Comparison of ENCODE assay signal across 25 cellular contexts in genomic region chr1:53370369-53370961, GRCh38. TPM values are rescaled to one million over a fixed set of nuclear protein-coding genes. Genes with fewer than 3 reads are reported as not detected.
DNase-seq lines count a peak whose midpoint lies in the region; ATAC-seq and TF ChIP-seq lines count a peak whose summit lies in the region.
"Had no signal": no experiment of that assay in that cellular context is flagged by ENCODE, and none has a peak within 500 bp of the region (broad histone marks: within the 10 kb centered on the region; RNA-seq: fewer than 3 reads in every experiment).

No MANE protein-coding gene starts in this region.

- H2BK120ac ChIP-seq in mesendoderm (ENCODE audit: low read depth, low read length) = no peak overlapping the region

- no peaks in the 10 kb centered on the region for H3K9me3 ChIP-seq in esophagus squamous epithelium
- H3K9me3 ChIP-seq: MG63, pancreas, SJCRH30 had no signal

- no CpG with 5 or more reads among the region's 9 CpGs for WGBS in mesendoderm (ENCODE audit: extremely low coverage, insufficient coverage, low lambda C conversion rate)
- 57 to 85% methylated on average over 5 to 6 of the region's 9 CpGs for WGBS in esophagus squamous epithelium, 2 donors

- H3K27ac ChIP-seq in mesendoderm (ENCODE audit: low read depth, low read length) (no peak overlapping the region), esophagus squamous epithelium (no peak overlapping the region)
- H3K27ac ChIP-seq: C4-2B, pancreas, SJCRH30 had no signal

- DNase-seq in activated naive CD8-positive, alpha-beta T cell treated with anti-CD3 and anti-CD28 coated beads, Interleukin-2, amount 10 ng/mL, durations not matched to agents 7 days and 5 days = peak; percentile 21
- no peak for DNase-seq in activated naive CD8-positive, alpha-beta T cell treated with anti-CD3 and anti-CD28 coated beads for 36 hours
- peak; percentile 30 for DNase-seq in activated CD8-positive, alpha-beta memory T cell treated with anti-CD3 and anti-CD28 coated beads, Interleukin-2, amount 50 U/mL, for 48 hours
- no peak for DNase-seq in mesendoderm
- peak; percentile 32 for DNase-seq in ureter (ENCODE audit: low spot score)
- DNase-seq in germinal center (ENCODE audit: low spot score) = no peak
- no peak for DNase-seq in esophagus squamous epithelium (lab: John Stamatoyannopoulos, UW)
- DNase-seq in occipital lobe (lab: John Stamatoyannopoulos, UW) = no peak
- DNase-seq: ACHN; activated T-cell treated with anti-CD3 and anti-CD28 coated beads, Interleukin-2, amount 50 U/mL, for 4 hours; effector memory CD8-positive, alpha-beta T cell; mesenchymal stem cell; MG63; NCI-H1417 treated with DMSO at 0.1 percent for 48 hours; NCI-H510A; right cardiac atrium; SJCRH30; stimulated activated CD4-positive, alpha-beta T cell treated with anti-CD3 and anti-CD28 coated beads, Interleukin-15, amount 100 ng/mL, for 24 hours; stimulated activated CD8-positive, alpha-beta memory T cell treated with anti-CD3 and anti-CD28 coated beads, Interleukin-4, amount 100 ng/mL, for 48 hours had no signal

- H3K18ac ChIP-seq in mesendoderm (ENCODE audit: low read length) = no peak overlapping the region

- no peak for ATAC-seq in activated naive CD8-positive, alpha-beta T cell treated with anti-CD3 and anti-CD28 coated beads, Interleukin-2, amount 10 ng/mL, durations not matched to agents 7 days and 5 days (ENCODE audit: low read depth)
- ATAC-seq: activated T-cell treated with anti-CD3 and anti-CD28 coated beads, Interleukin-2, amount 50 U/mL, for 4 hours; effector memory CD8-positive, alpha-beta T cell; K562; naive thymus-derived CD4-positive, alpha-beta T cell; pancreas; right cardiac atrium had no signal

- no peaks in the 10 kb centered on the region for H3K79me2 ChIP-seq in mesendoderm (ENCODE audit: control insufficient read depth, insufficient read depth, low read length)

- no peak overlapping the region for H3K27ac Mint-ChIP-seq in activated naive CD8-positive, alpha-beta T cell treated with anti-CD3 and anti-CD28 coated beads, Interleukin-2, amount 10 ng/mL, durations not matched to agents 7 days and 5 days
- no peak overlapping the region for H3K27ac Mint-ChIP-seq in activated naive CD8-positive, alpha-beta T cell treated with anti-CD3 and anti-CD28 coated beads for 36 hours
- H3K27ac Mint-ChIP-seq: activated naive CD8-positive, alpha-beta T cell; effector memory CD8-positive, alpha-beta T cell; T-helper 1 cell treated with Interleukin-12 subunit alpha and Interleukin-12 subunit beta and Interleukin-4 antibody, amounts not matched to agents 30 μg/mL and 1 μg/mL, for 36 hours had no signal

- H2BK15ac ChIP-seq in mesendoderm (replicated peaks; ENCODE audit: low read depth) = no peak overlapping the region

- H3K4ac ChIP-seq in mesendoderm (ENCODE audit: low read depth, low read length) = peak overlapping the region; percentile 1

- H2BK5ac ChIP-seq in mesendoderm (ENCODE audit: low read length) = peak overlapping the region; percentile 36

- POLR2A ChIA-PET in activated naive CD8-positive, alpha-beta T cell treated with anti-CD3 and anti-CD28 coated beads, Interleukin-2, amount 10 ng/mL, durations not matched to agents 7 days and 5 days (lab: Charles Lee) = interaction anchor here (1.0 kb wide), 1 partner anchor 43 kb away, joined by 4 read pairs; the partner anchor contains the start of gene LRP8

- TF ChIP-seq CTCF in esophagus squamous epithelium (IDR thresholded peaks at IDR 0.05) = no peak

- H3K9me3 Mint-ChIP-seq in activated naive CD8-positive, alpha-beta T cell treated with anti-CD3 and anti-CD28 coated beads, Interleukin-2, amount 10 ng/mL, durations not matched to agents 7 days and 5 days = no peaks in the 10 kb centered on the region
- H3K9me3 Mint-ChIP-seq in activated naive CD8-positive, alpha-beta T cell treated with anti-CD3 and anti-CD28 coated beads for 36 hours = no peaks in the 10 kb centered on the region
- H3K9me3 Mint-ChIP-seq: activated T-cell treated with anti-CD3 and anti-CD28 coated beads, Interleukin-2, amount 50 U/mL, for 4 hours; effector memory CD8-positive, alpha-beta T cell; naive thymus-derived CD4-positive, alpha-beta T cell; T-helper 1 cell treated with Interleukin-12 subunit alpha and Interleukin-12 subunit beta and Interleukin-4 antibody, amounts not matched to agents 30 μg/mL and 1 μg/mL, for 36 hours had no signal

- no peak overlapping the region for H4K5ac ChIP-seq in mesendoderm (ENCODE audit: low read length)

- H3K79me1 ChIP-seq in mesendoderm (ENCODE audit: low read length) = no peaks in the 10 kb centered on the region

- no peak for TF ChIP-seq POLR2A in esophagus squamous epithelium (IDR thresholded peaks at IDR 0.05)

- no peaks in the 10 kb centered on the region for H3K36me3 ChIP-seq in mesendoderm (ENCODE audit: control insufficient read depth, insufficient read depth, low read length)
- no peaks in the 10 kb centered on the region for H3K36me3 ChIP-seq in esophagus squamous epithelium
- H3K36me3 ChIP-seq: MG63, pancreas, SJCRH30 had no signal

- intact Hi-C loops in esophagus squamous epithelium (cut with DNase I) = no loop called here

- peaks cover 19% of the 10 kb centered on the region for H3K4me1 Mint-ChIP-seq in activated naive CD8-positive, alpha-beta T cell treated with anti-CD3 and anti-CD28 coated beads, Interleukin-2, amount 10 ng/mL, durations not matched to agents 7 days and 5 days
- peaks cover 16% of the 10 kb centered on the region for H3K4me1 Mint-ChIP-seq in activated naive CD8-positive, alpha-beta T cell treated with anti-CD3 and anti-CD28 coated beads for 36 hours

- H3K4me3 ChIP-seq in mesendoderm (ENCODE audit: low read length) (no peak overlapping the region), esophagus squamous epithelium (no peak overlapping the region)
- H3K4me3 ChIP-seq: K562, MG63, pancreas, SJCRH30 had no signal

- H3K27me3 ChIP-seq in mesendoderm (ENCODE audit: insufficient read depth, low read length, poor library complexity) (no peaks in the 10 kb centered on the region), esophagus squamous epithelium (peaks cover 0 to 24% (median 0%) of the 10 kb centered on the region in 4 donors)
- H3K27me3 ChIP-seq: MG63, pancreas had no signal

- H3K27me3 Mint-ChIP-seq in activated naive CD8-positive, alpha-beta T cell treated with anti-CD3 and anti-CD28 coated beads, Interleukin-2, amount 10 ng/mL, durations not matched to agents 7 days and 5 days = no peaks in the 10 kb centered on the region
- H3K27me3 Mint-ChIP-seq in activated naive CD8-positive, alpha-beta T cell treated with anti-CD3 and anti-CD28 coated beads for 36 hours = no peaks in the 10 kb centered on the region
- H3K27me3 Mint-ChIP-seq: activated naive CD8-positive, alpha-beta T cell had no signal

- H3K56ac ChIP-seq in mesendoderm (ENCODE audit: low read length) = peak overlapping the region; percentile 44

- no peak overlapping the region for H3K4me2 ChIP-seq in mesendoderm (ENCODE audit: low read length)

- H4K8ac ChIP-seq in mesendoderm (ENCODE audit: low read depth, low read length) = no peak overlapping the region

- no peak overlapping the region for H3K4me3 Mint-ChIP-seq in activated naive CD8-positive, alpha-beta T cell treated with anti-CD3 and anti-CD28 coated beads, Interleukin-2, amount 10 ng/mL, durations not matched to agents 7 days and 5 days
- H3K4me3 Mint-ChIP-seq in activated naive CD8-positive, alpha-beta T cell treated with anti-CD3 and anti-CD28 coated beads for 36 hours = no peak overlapping the region
- H3K4me3 Mint-ChIP-seq: activated naive CD8-positive, alpha-beta T cell; activated T-cell treated with anti-CD3 and anti-CD28 coated beads, Interleukin-2, amount 50 U/mL, for 4 hours; effector memory CD8-positive, alpha-beta T cell; naive thymus-derived CD4-positive, alpha-beta T cell; T-helper 1 cell treated with Interleukin-12 subunit alpha and Interleukin-12 subunit beta and Interleukin-4 antibody, amounts not matched to agents 30 μg/mL and 1 μg/mL, for 36 hours had no signal

- H2AK5ac ChIP-seq in mesendoderm (ENCODE audit: low read length) = no peak overlapping the region

- H3K23ac ChIP-seq in mesendoderm (ENCODE audit: low read length) = peak overlapping the region; percentile 67

- H3K9ac ChIP-seq in mesendoderm (ENCODE audit: low read length) = no peak overlapping the region

- peaks cover 12% of the 10 kb centered on the region for H3K4me1 ChIP-seq in mesendoderm (ENCODE audit: control insufficient read depth, low read depth, low read length)
- H3K4me1 ChIP-seq in esophagus squamous epithelium = peaks cover 0 to 4% (median 0%) of the 10 kb centered on the region in 3 donors
- H3K4me1 ChIP-seq: pancreas, SJCRH30 had no signal

- H3K36me3 Mint-ChIP-seq in activated naive CD8-positive, alpha-beta T cell treated with anti-CD3 and anti-CD28 coated beads, Interleukin-2, amount 10 ng/mL, durations not matched to agents 7 days and 5 days = peaks cover 2% of the 10 kb centered on the region
- no peaks in the 10 kb centered on the region for H3K36me3 Mint-ChIP-seq in activated naive CD8-positive, alpha-beta T cell treated with anti-CD3 and anti-CD28 coated beads for 36 hours
- H3K36me3 Mint-ChIP-seq: activated naive CD8-positive, alpha-beta T cell had no signal

RNA-seq across cellular contexts. Expression of gene LRP8, which starts 42.6 kb away (rescaled TPM):
- 10 to 100 TPM; 45.0 to 54.3 TPM for total RNA-seq in activated naive CD8-positive, alpha-beta T cell treated with anti-CD3 and anti-CD28 coated beads, Interleukin-2, amount 10 ng/mL, durations not matched to agents 7 days and 5 days
- total RNA-seq in activated naive CD8-positive, alpha-beta T cell treated with anti-CD3 and anti-CD28 coated beads for 36 hours = 10 to 100 TPM; 42.3 to 47.7 TPM
- polyA plus RNA-seq in mesendoderm (2013, experiment 1 of 2) = 54.5 TPM
- 55.5 TPM for polyA plus RNA-seq in mesendoderm (2013, experiment 2 of 2)
- 11.3 TPM for total RNA-seq in ureter
- total RNA-seq in esophagus squamous epithelium = 10 to 100 TPM; 15.3 to 39.6 (median 18.8) TPM
- total RNA-seq in occipital lobe = 86.6 TPM

Comparison
In these comparisons a context has a peak if more than half of its experiments do, and no peak if none do; other contexts are left out.
1. DNase-seq: peak in activated naive CD8-positive, alpha-beta T cell treated with anti-CD3 and anti-CD28 coated beads, Interleukin-2, amount 10 ng/mL, durations not matched to agents 7 days and 5 days (single experiment), activated CD8-positive, alpha-beta memory T cell treated with anti-CD3 and anti-CD28 coated beads, Interleukin-2, amount 50 U/mL, for 48 hours (single experiment) and ureter (single experiment); none in activated naive CD8-positive, alpha-beta T cell treated with anti-CD3 and anti-CD28 coated beads for 36 hours (single experiment), mesendoderm (single experiment), germinal center (single experiment), esophagus squamous epithelium (single experiment) and occipital lobe (single experiment).